19 cellular contexts compared by ENCODE assay signal in genomic region chr11:5618807-5619206, GRCh38. TPM values are rescaled to one million over a fixed set of nuclear protein-coding genes. Genes with fewer than 3 reads are reported as not detected.
DNase-seq lines count a peak whose midpoint lies in the region; ATAC-seq and TF ChIP-seq lines count a peak whose summit lies in the region.
"Had no signal": no experiment of that assay in that cellular context is flagged by ENCODE, and none has a peak within 500 bp of the region (broad histone marks: within the 10 kb centered on the region; RNA-seq: fewer than 3 reads in every experiment).

No MANE protein-coding gene starts in this region.

- WGBS in hepatocyte (ENCODE audit: low lambda C conversion rate, missing lambda C conversion rate) = 71% methylated on average over 3 of the region's 3 CpGs
- 81 to 87% (median 86%) methylated on average over 3 of the region's 3 CpGs for WGBS in heart left ventricle, 4 donors

- no peak for TF ChIP-seq POLR2A in heart left ventricle (IDR thresholded peaks at IDR 0.05)

- H3K36me3 ChIP-seq in hepatocyte (replicated peaks; ENCODE audit: insufficient read depth, low read depth) (no peaks in the 10 kb centered on the region), heart left ventricle (no peaks in the 10 kb centered on the region)
- H3K36me3 ChIP-seq: esophagus muscularis mucosa, HAP-1, tibial artery had no signal

- no peaks in the 10 kb centered on the region for H3K9me2 ChIP-seq in hepatocyte (replicated peaks; ENCODE audit: insufficient read depth)
- H3K9me2 ChIP-seq: SK-N-SH had no signal

- peak overlapping the region; percentile 49 for H3K27ac ChIP-seq in hepatocyte
- no peak overlapping the region for H3K27ac ChIP-seq in heart left ventricle
- H3K27ac ChIP-seq: esophagus muscularis mucosa, tibial artery had no signal

- peaks cover 24% of the 10 kb centered on the region for H3K4me1 ChIP-seq in hepatocyte (ENCODE audit: insufficient read depth)
- peaks cover 0 to 18% (median 7%) of the 10 kb centered on the region in 12 donors for H3K4me1 ChIP-seq in heart left ventricle
- H3K4me1 ChIP-seq: HAP-1 had no signal

- TF ChIP-seq CTCF in hepatocyte (IDR thresholded peaks at IDR 0.05; ENCODE audit: poor library complexity) = no peak
- TF ChIP-seq CTCF in heart left ventricle (IDR thresholded peaks at IDR 0.05) = no peak

- H3K4me3 ChIP-seq in hepatocyte (no peak overlapping the region), heart left ventricle (no peak overlapping the region)
- H3K4me3 ChIP-seq: esophagus muscularis mucosa, HAP-1, tibial artery had no signal

- ATAC-seq in heart left ventricle = no peak

- no peaks in the 10 kb centered on the region for H4K20me1 ChIP-seq in hepatocyte (ENCODE audit: insufficient read depth, poor library complexity, severe bottlenecking)

- H2AFZ ChIP-seq in hepatocyte = no peak overlapping the region

- H3K27me3 ChIP-seq in hepatocyte (no peaks in the 10 kb centered on the region), heart left ventricle (no peaks in the 10 kb centered on the region)
- H3K27me3 ChIP-seq: esophagus muscularis mucosa, tibial artery had no signal

- DNase-seq in AG08396 (ENCODE audit: low spot score) (peak; percentile 50), HS-27A (ENCODE audit: low read depth) (peak; percentile 79), amniotic stem cell (lab: John Stamatoyannopoulos, UW) (peak; percentile 49), hepatocyte (ENCODE audit: low spot score) (peak; percentile 47), heart left ventricle (no peak), nucleus accumbens (lab: John Stamatoyannopoulos, UW) (no peak), SK-N-DZ (ENCODE audit: low spot score) (no peak), NCI-H526 (lab: John Stamatoyannopoulos, UW) (no peak)
- DNase-seq: activated CD4-positive, alpha-beta T cell treated with anti-CD3 and anti-CD28 coated beads, Interleukin-2, amount 50 U/mL, for 48 hours; anterior cingulate cortex; dermis blood vessel endothelial cell; NCI-H1105; nephron progenitor cell; SK-N-SH; stimulated activated CD4-positive, alpha-beta T cell treated with anti-CD3 and anti-CD28 coated beads, Interleukin-2, amount 100 ng/mL, for 48 hours; tibial artery had no signal

- intact Hi-C loops in heart left ventricle (cut with DNase I) = no loop called here

- H3K9me3 ChIP-seq in hepatocyte (ENCODE audit: low read depth) (no peaks in the 10 kb centered on the region), heart left ventricle (no peaks in the 10 kb centered on the region)
- H3K9me3 ChIP-seq: esophagus muscularis mucosa, HAP-1, SK-N-SH, tibial artery had no signal

- no peak overlapping the region for H3K4me2 ChIP-seq in hepatocyte
- H3K4me2 ChIP-seq: SK-N-SH had no signal

- H3K79me2 ChIP-seq in hepatocyte = no peaks in the 10 kb centered on the region

RNA-seq across cellular contexts. Expression of gene TRIM34, which starts 6.0 kb away (rescaled TPM):
- total RNA-seq in hepatocyte (10.5 and 14.6 TPM in 2 replicates), heart left ventricle (1 to 10 TPM; 1.3 to 9.1 (median 1.6) TPM)
- polyA plus RNA-seq in hepatocyte (2.7 and 3.6 TPM in 2 replicates), heart left ventricle (1 to 10 TPM in 1 of 2 donors, under 1 TPM in 1; 0.72 to 1.9 TPM)
- not detected in 2 replicates for polyA plus RNA-seq in SK-N-DZ (2014; cell fraction: cytosol; rRNA removed)
- polyA plus RNA-seq in SK-N-DZ (2014; cell fraction: nucleus; rRNA removed) = not detected in 2 replicates

RNA-seq across cellular contexts. Expression of gene TRIM6, which starts 22.4 kb away (rescaled TPM):
- total RNA-seq in hepatocyte = 6.6 and 10.7 TPM in 2 replicates
- polyA plus RNA-seq in hepatocyte = 4.3 and 8.0 TPM in 2 replicates
- 1 to 10 TPM in 6 of 9 donors, under 1 TPM in 3; 0.39 to 2.4 (median 1.1) TPM for total RNA-seq in heart left ventricle
- polyA plus RNA-seq in heart left ventricle = under 1 TPM; 0.50 to 0.88 TPM
- polyA plus RNA-seq in SK-N-DZ (2014; cell fraction: cytosol; rRNA removed) = 0.07 and 0.21 TPM in 2 replicates
- polyA plus RNA-seq in SK-N-DZ (2014; cell fraction: nucleus; rRNA removed) = 0.03 and 3.7 TPM in 2 replicates

RNA-seq across cellular contexts. Expression of gene OR52B6, which starts 38.1 kb away (rescaled TPM):
- not detected in 2 replicates for total RNA-seq in hepatocyte
- polyA plus RNA-seq in hepatocyte = not detected in 2 replicates
- not detected for total RNA-seq in heart left ventricle
- polyA plus RNA-seq in heart left ventricle = not detected
- polyA plus RNA-seq in SK-N-DZ (2014; cell fraction: cytosol; rRNA removed) = not detected in 2 replicates
- not detected in 2 replicates for polyA plus RNA-seq in SK-N-DZ (2014; cell fraction: nucleus; rRNA removed)
- total RNA-seq: dermis blood vessel endothelial cell, esophagus muscularis mucosa, lung microvascular endothelial cell had no signal
- polyA plus RNA-seq: SK-N-SH had no signal

Comparison
In these comparisons a context has a peak if more than half of its experiments do, and no peak if none do; other contexts are left out.
1. DNase-seq: peak in AG08396 (single experiment), HS-27A (single experiment), amniotic stem cell (single experiment) and hepatocyte (single experiment); none in heart left ventricle (0 of 5), nucleus accumbens (0 of 56), SK-N-DZ (single experiment) and NCI-H526 (0 of 2).